26 cellular contexts compared by ENCODE assay signal in genomic region chr12:132719141-132719953, GRCh38. TPM values are rescaled to one million over a fixed set of nuclear protein-coding genes. Genes with fewer than 3 reads are reported as not detected.
A peak's percentile ranks its signal among the peaks of the same experiment; 100 is the strongest.
DNase-seq lines count a peak whose midpoint lies in the region; ATAC-seq, FAIRE-seq and TF ChIP-seq lines count a peak whose summit lies in the region.
"Had no signal": no experiment of that assay in that cellular context is flagged by ENCODE, and none has a peak within 500 bp of the region (broad histone marks: within the 10 kb centered on the region; RNA-seq: fewer than 3 reads in every experiment).

No MANE protein-coding gene starts in this region.

- ATAC-seq in K562 (no peak), GM21825 (IDR thresholded peaks at IDR 0.05; ENCODE audit: unreplicated experiment) (no peak)
- ATAC-seq: effector memory CD8-positive, alpha-beta T cell; pancreas; right cardiac atrium; Right ventricle myocardium inferior had no signal

- no peak overlapping the region for H3K9ac ChIP-seq in K562 (ENCODE audit: insufficient read depth in 1 of 2, low read depth in 2 of 2, low read length in 2 of 2)
- H3K9ac ChIP-seq: BLaER1 treated with 17β-estradiol and CSF1 and Interleukin-3, amounts not matched to agents 10 nM and 100 nM had no signal

- peak overlapping the region; percentile 41 for H3K27ac Mint-ChIP-seq in activated naive CD4-positive, alpha-beta T cell treated with anti-CD3 and anti-CD28 coated beads, Interleukin-2, amount 50 U/mL, for 24 hours
- peak overlapping the region; percentile 50 for H3K27ac Mint-ChIP-seq in mesothelial cell of epicardium
- H3K27ac Mint-ChIP-seq: activated T-helper 1 cell treated with anti-CD3 and anti-CD28 coated beads, Interleukin-12 subunit alpha, Interleukin-12 subunit beta, Interleukin-2, Interleukin-4 antibody, amounts not matched to agents 30 ng/mL and 10 ng/mL and 1 ng/mL, durations not matched to agents 14 hours and 24 hours and 36 hours had no signal

- peaks cover 4% of the 10 kb centered on the region for H3K4me1 Mint-ChIP-seq in activated naive CD4-positive, alpha-beta T cell treated with anti-CD3 and anti-CD28 coated beads, Interleukin-2, amount 50 U/mL, for 24 hours
- no peaks in the 10 kb centered on the region for H3K4me1 Mint-ChIP-seq in mesothelial cell of epicardium

- no peak for TF ChIP-seq POLR2A in K562 (conservative IDR thresholded peaks at IDR 0.05)

- intact Hi-C loops in K562 (cut with micrococcal nuclease) = no loop called here

- 0 out of 2 replicates have a peak overlapping the region, but pooled peaks have one; percentile 37 for H3K27ac ChIP-seq in HEK293 (ENCODE audit: extremely low read depth, low read depth, low read length)
- no peak overlapping the region for H3K27ac ChIP-seq in K562 (ENCODE audit: extremely low read depth, low read depth, low read length)
- H3K27ac ChIP-seq: BLaER1 treated with 17β-estradiol and CSF1 and Interleukin-3, amounts not matched to agents 10 nM and 100 nM; pancreas had no signal

- CTCF ChIA-PET in HEK293 (lab: Yijun Ruan, JAX) = no interaction called here
- CTCF ChIA-PET in K562 (lab: Yijun Ruan, JAX; ENCODE audit: low intra/inter-chr PET ratio) = no interaction called here

- peaks cover 8% of the 10 kb centered on the region for H3K79me2 ChIP-seq in K562 (ENCODE audit: control insufficient read depth, insufficient read depth, low read length)

- H3K4me3 ChIP-seq in HEK293 (ENCODE audit: low read depth, low read length) (no peak overlapping the region), K562 (no peak overlapping the region)
- H3K4me3 ChIP-seq: BLaER1 treated with 17β-estradiol and CSF1 and Interleukin-3, amounts not matched to agents 10 nM and 100 nM; pancreas had no signal

- in situ Hi-C loops in K562 (cut with MboI) = no loop called here

- no peak for TF ChIP-seq RAD21 in K562 (CRISPR knock-in tag; conservative IDR thresholded peaks at IDR 0.05 in 1 of 2, IDR thresholded peaks at IDR 0.05 in 1 of 2)

- H3K9me3 Mint-ChIP-seq in activated naive CD4-positive, alpha-beta T cell treated with anti-CD3 and anti-CD28 coated beads, Interleukin-2, amount 50 U/mL, for 24 hours = no peaks in the 10 kb centered on the region
- no peaks in the 10 kb centered on the region for H3K9me3 Mint-ChIP-seq in mesothelial cell of epicardium
- H3K9me3 Mint-ChIP-seq: activated T-helper 1 cell treated with anti-CD3 and anti-CD28 coated beads, Interleukin-12 subunit alpha, Interleukin-12 subunit beta, Interleukin-2, Interleukin-4 antibody, amounts not matched to agents 30 ng/mL and 10 ng/mL and 1 ng/mL, durations not matched to agents 14 hours and 24 hours and 36 hours; effector memory CD8-positive, alpha-beta T cell; naive B cell had no signal

- no peak for FAIRE-seq in K562 (lab: Jason Lieb, UNC)
- FAIRE-seq: colon, pancreas had no signal

- TF ChIP-seq EP300 in K562 (IDR thresholded peaks at IDR 0.05; ENCODE audit: low read length) = no peak

- H3K27me3 Mint-ChIP-seq in activated naive CD4-positive, alpha-beta T cell treated with anti-CD3 and anti-CD28 coated beads, Interleukin-2, amount 50 U/mL, for 24 hours = no peaks in the 10 kb centered on the region
- H3K27me3 Mint-ChIP-seq in mesothelial cell of epicardium (ENCODE audit: low read depth) = no peaks in the 10 kb centered on the region
- H3K27me3 Mint-ChIP-seq: activated naive CD8-positive, alpha-beta T cell; effector memory CD8-positive, alpha-beta T cell; naive B cell had no signal

- H3K4me1 ChIP-seq in HEK293 (ENCODE audit: control insufficient read depth, insufficient read depth, low read length) (no peaks in the 10 kb centered on the region), K562 (replicated peaks in 1 of 2; ENCODE audit: control insufficient read depth in 2 of 2, insufficient read depth in 2 of 2, low read length in 2 of 2) (peaks cover 0 to 13% of the 10 kb centered on the region in 2 experiments; a peak in 3 of 5 replicates)
- H3K4me1 ChIP-seq: pancreas had no signal

- H3K36me3 ChIP-seq in HEK293 (ENCODE audit: control insufficient read depth in 2 of 2, insufficient read depth in 1 of 2, low read length in 2 of 2) (peaks cover 27 to 87% of the 10 kb centered on the region in 2 experiments; a peak in 2 of 3 replicates), K562 (ENCODE audit: control insufficient read depth, insufficient read depth, low read length) (peaks cover 86% of the 10 kb centered on the region; the same call in 2 of the 3 replicates)

- no peak overlapping the region for H3K4me3 Mint-ChIP-seq in activated naive CD4-positive, alpha-beta T cell treated with anti-CD3 and anti-CD28 coated beads, Interleukin-2, amount 50 U/mL, for 24 hours
- no peak overlapping the region for H3K4me3 Mint-ChIP-seq in mesothelial cell of epicardium
- H3K4me3 Mint-ChIP-seq: activated naive CD8-positive, alpha-beta T cell; activated T-helper 1 cell treated with anti-CD3 and anti-CD28 coated beads, Interleukin-12 subunit alpha, Interleukin-12 subunit beta, Interleukin-2, Interleukin-4 antibody, amounts not matched to agents 30 ng/mL and 10 ng/mL and 1 ng/mL, durations not matched to agents 14 hours and 24 hours and 36 hours; effector memory CD8-positive, alpha-beta T cell had no signal

- H3K36me3 Mint-ChIP-seq in activated naive CD4-positive, alpha-beta T cell treated with anti-CD3 and anti-CD28 coated beads, Interleukin-2, amount 50 U/mL, for 24 hours = peaks cover 15% of the 10 kb centered on the region
- H3K36me3 Mint-ChIP-seq in mesothelial cell of epicardium = peaks cover 28% of the 10 kb centered on the region
- H3K36me3 Mint-ChIP-seq: activated naive CD8-positive, alpha-beta T cell; naive B cell had no signal

- H3K9me1 ChIP-seq in K562 (ENCODE audit: control insufficient read depth, insufficient read depth, low read length) = peaks cover 5% of the 10 kb centered on the region

- no TSS peak for BruUV-seq in K562 (replicated peaks; lab: Mats Ljungman, UMichigan)

- H3K9me3 ChIP-seq in HEK293 (ENCODE audit: control insufficient read depth, insufficient read depth, low read depth, low read length) = no peaks in the 10 kb centered on the region
- no peaks in the 10 kb centered on the region for H3K9me3 ChIP-seq in K562 (replicated peaks; ENCODE audit: control insufficient read depth, insufficient read depth, low read depth, low read length)
- H3K9me3 ChIP-seq: BLaER1 treated with 17β-estradiol and CSF1 and Interleukin-3, amounts not matched to agents 10 nM and 100 nM; pancreas had no signal

- TF ChIP-seq CTCF in HEK293 (tag by site-specific recombination; IDR thresholded peaks at IDR 0.05) = no peak
- TF ChIP-seq CTCF in K562 (IDR thresholded peaks at IDR 0.05 in 2 of 3, conservative IDR thresholded peaks at IDR 0.05 in 1 of 3; ENCODE audit: insufficient read depth in 2 of 3, low read depth in 1 of 3, low read length in 3 of 3) = no peak
- no peak for TF ChIP-seq CTCF in mesothelial cell of epicardium (IDR thresholded peaks at IDR 0.05; ENCODE audit: unreplicated experiment)

- no peak for DNase-seq in activated naive CD4-positive, alpha-beta T cell treated with anti-CD3 and anti-CD28 coated beads, Interleukin-2, amount 50 U/mL, for 16 hours
- DNase-seq in K562 (ENCODE audit: extremely low read depth in 1 of 4, low spot score in 3 of 4) (no peak), mesothelial cell of epicardium (ENCODE audit: low spot score in 2 of 2, unreplicated experiment in 2 of 2) (no peak), DMS79 (lab: John Stamatoyannopoulos, UW) (no peak), globus pallidus (ENCODE audit: low spot score) (no peak)
- DNase-seq: ACHN; effector memory CD8-positive, alpha-beta T cell; GOT3; KG1; mesendoderm; MV-4-11; naive B cell; NCI-H1694; NCI-H2171 treated with DMSO at 0.1 percent for 48 hours; right cardiac atrium; substantia nigra; SW 1271 had no signal

- 96% methylated on average over 26 of the region's 31 CpGs for WGBS in K562 (ENCODE audit: insufficient coverage, low coverage, missing lambda C conversion rate)

- POLR2A ChIA-PET in HEK293 (lab: Yijun Ruan, JAX) = no interaction called here
- POLR2A ChIA-PET in K562 (lab: Yijun Ruan, JAX) = no interaction called here

- no peaks in the 10 kb centered on the region; the same call in 1 of the 2 replicates for H4K20me1 ChIP-seq in K562 (replicated peaks; ENCODE audit: control insufficient read depth, insufficient read depth, low read length)

- no peak overlapping the region for H3K4me2 ChIP-seq in K562 (ENCODE audit: insufficient read depth, low read length)
- H3K4me2 ChIP-seq: BLaER1 treated with 17β-estradiol and CSF1 and Interleukin-3, amounts not matched to agents 10 nM and 100 nM had no signal

- no peak overlapping the region for H2AFZ ChIP-seq in K562 (ENCODE audit: low read depth, low read length)

- H3K27me3 ChIP-seq in K562 (ENCODE audit: control insufficient read depth in 2 of 2, insufficient read depth in 2 of 2, low read length in 2 of 2) = no peaks in the 10 kb centered on the region
- H3K27me3 ChIP-seq: BLaER1 treated with 17β-estradiol and CSF1 and Interleukin-3, amounts not matched to agents 10 nM and 100 nM; pancreas had no signal

RNA-seq across cellular contexts. Expression of gene PGAM5, which starts 8.7 kb away (rescaled TPM):
- total RNA-seq in K562 (2011; cell fraction: chromatin; rRNA removed; ENCODE audit: low replicate concordance) = 33.1 and 58.6 TPM in 2 replicates
- 36.3 and 36.7 TPM in 2 replicates for total RNA-seq in K562 (2011; cell fraction: nucleolus; rRNA removed)
- 27.6 and 28.5 TPM in 2 replicates for total RNA-seq in K562 (2011; cell fraction: nucleoplasm; rRNA removed)
- total RNA-seq in K562 (2014; rRNA removed) (99.8 and 119 TPM in 2 replicates), K562 (2014; rRNA removed; fragmentation: Illumina TruSeq; extraction: Trizol) (56.8 and 69.5 TPM in 2 replicates), K562 (2015; rRNA removed; fragmentation: Illumina TruSeq; extraction: Trizol) (88.5 and 89.0 TPM in 2 replicates), K562 (2021) (121 and 125 TPM in 2 replicates), mesothelial cell of epicardium (23.5 to 26.6 TPM (median 24.5 TPM) in 3 replicates)
- polyA plus RNA-seq in K562 (2011; rRNA removed) (49.1 and 49.2 TPM in 2 replicates), K562 (2014; fragmentation: Illumina TruSeq; extraction: Trizol) (90.2 and 97.3 TPM in 2 replicates), K562 (2014; fragmentation: Nextera tagmentation; extraction: Ambion mirVana) (10 to 100 TPM in 1 of 2 experiments, 1 to 10 TPM in 1; 7.4 to 11.4 TPM), K562 (2014; rRNA removed) (60.7 and 78.9 TPM in 2 replicates)
- polyA plus RNA-seq in K562 (2011; cell fraction: cytosol; rRNA removed) = 56.7 and 135 TPM in 2 replicates
- polyA plus RNA-seq in K562 (2011; cell fraction: nucleus; rRNA removed) = 20.9 and 37.2 TPM in 2 replicates
- 39.2 and 77.3 TPM in 2 replicates for polyA plus RNA-seq in K562 (2012)
- polyA minus RNA-seq in K562 (2011; rRNA and poly(A)+ RNA removed) = 33.5 and 64.2 TPM in 2 replicates
- polyA minus RNA-seq in K562 (2011; cell fraction: cytosol; rRNA and poly(A)+ RNA removed) = 85.1 and 114 TPM in 2 replicates
- 17.0 and 19.7 TPM in 2 replicates for polyA minus RNA-seq in K562 (2011; cell fraction: nucleus; rRNA and poly(A)+ RNA removed)

RNA-seq across cellular contexts. Expression of gene PXMP2, which starts 32.0 kb away (rescaled TPM):
- total RNA-seq in K562 (2011; cell fraction: chromatin; rRNA removed; ENCODE audit: low replicate concordance) = 19.3 and 34.7 TPM in 2 replicates
- total RNA-seq in K562 (2011; cell fraction: nucleolus; rRNA removed) = 30.4 and 31.9 TPM in 2 replicates
- 32.8 and 57.0 TPM in 2 replicates for total RNA-seq in K562 (2011; cell fraction: nucleoplasm; rRNA removed)
- 66.1 and 70.9 TPM in 2 replicates for total RNA-seq in K562 (2014; rRNA removed)
- total RNA-seq in K562 (2014; rRNA removed; fragmentation: Illumina TruSeq; extraction: Trizol) = 34.8 and 37.8 TPM in 2 replicates
- total RNA-seq in K562 (2015; rRNA removed; fragmentation: Illumina TruSeq; extraction: Trizol) = 39.8 and 41.0 TPM in 2 replicates
- 46.1 and 49.6 TPM in 2 replicates for total RNA-seq in K562 (2021)
- polyA plus RNA-seq in K562 (2011; rRNA removed) = 37.7 and 44.7 TPM in 2 replicates
- polyA plus RNA-seq in K562 (2011; cell fraction: cytosol; rRNA removed) = 48.9 and 69.8 TPM in 2 replicates
- 30.7 and 38.7 TPM in 2 replicates for polyA plus RNA-seq in K562 (2011; cell fraction: nucleus; rRNA removed)
- polyA plus RNA-seq in K562 (2012) = 43.7 and 55.0 TPM in 2 replicates
- polyA plus RNA-seq in K562 (2014; fragmentation: Illumina TruSeq; extraction: Trizol) = 43.1 and 52.3 TPM in 2 replicates
- polyA plus RNA-seq in K562 (2014; fragmentation: Nextera tagmentation; extraction: Ambion mirVana) = 1 to 10 TPM; 3.0 to 6.8 TPM
- polyA plus RNA-seq in K562 (2014; rRNA removed) = 64.0 and 66.0 TPM in 2 replicates
- 14.0 and 19.0 TPM in 2 replicates for polyA minus RNA-seq in K562 (2011; rRNA and poly(A)+ RNA removed)
- 12.7 and 15.9 TPM in 2 replicates for polyA minus RNA-seq in K562 (2011; cell fraction: cytosol; rRNA and poly(A)+ RNA removed)
- polyA minus RNA-seq in K562 (2011; cell fraction: nucleus; rRNA and poly(A)+ RNA removed) = 7.6 and 10.8 TPM in 2 replicates
- total RNA-seq in mesothelial cell of epicardium = 23.6 to 25.2 TPM (median 25.0 TPM) in 3 replicates

RNA-seq across cellular contexts. Expression of gene POLE, which starts 32.2 kb away (rescaled TPM):
- 895 and 1,680 TPM in 2 replicates for total RNA-seq in K562 (2011; cell fraction: chromatin; rRNA removed; ENCODE audit: low replicate concordance)
- 685 and 695 TPM in 2 replicates for total RNA-seq in K562 (2011; cell fraction: nucleolus; rRNA removed)
- 707 and 745 TPM in 2 replicates for total RNA-seq in K562 (2011; cell fraction: nucleoplasm; rRNA removed)
- 83.6 and 86.3 TPM in 2 replicates for total RNA-seq in K562 (2014; rRNA removed)
- 36.3 and 39.1 TPM in 2 replicates for total RNA-seq in K562 (2014; rRNA removed; fragmentation: Illumina TruSeq; extraction: Trizol)
- 42.2 and 42.3 TPM in 2 replicates for total RNA-seq in K562 (2015; rRNA removed; fragmentation: Illumina TruSeq; extraction: Trizol)
- total RNA-seq in K562 (2021) = 130 and 154 TPM in 2 replicates
- 49.6 and 81.7 TPM in 2 replicates for polyA plus RNA-seq in K562 (2011; rRNA removed)
- 34.1 and 49.5 TPM in 2 replicates for polyA plus RNA-seq in K562 (2011; cell fraction: cytosol; rRNA removed)
- 471 and 640 TPM in 2 replicates for polyA plus RNA-seq in K562 (2011; cell fraction: nucleus; rRNA removed)
- 78.0 and 105 TPM in 2 replicates for polyA plus RNA-seq in K562 (2012)
- 64.2 and 65.6 TPM in 2 replicates for polyA plus RNA-seq in K562 (2014; fragmentation: Illumina TruSeq; extraction: Trizol)
- 1 to 10 TPM; 2.4 to 2.5 TPM for polyA plus RNA-seq in K562 (2014; fragmentation: Nextera tagmentation; extraction: Ambion mirVana)
- polyA plus RNA-seq in K562 (2014; rRNA removed) = 90.6 and 126 TPM in 2 replicates
- polyA minus RNA-seq in K562 (2011; rRNA and poly(A)+ RNA removed) = 94.9 and 115 TPM in 2 replicates
- 123 and 159 TPM in 2 replicates for polyA minus RNA-seq in K562 (2011; cell fraction: cytosol; rRNA and poly(A)+ RNA removed)
- polyA minus RNA-seq in K562 (2011; cell fraction: nucleus; rRNA and poly(A)+ RNA removed) = 317 and 354 TPM in 2 replicates
- total RNA-seq in mesothelial cell of epicardium = 114 to 124 TPM (median 122 TPM) in 3 replicates

RNA-seq across cellular contexts. Expression of gene ANKLE2, which starts 42.3 kb away (rescaled TPM):
- 353 and 486 TPM in 2 replicates for total RNA-seq in K562 (2011; cell fraction: chromatin; rRNA removed; ENCODE audit: low replicate concordance)
- 225 and 254 TPM in 2 replicates for total RNA-seq in K562 (2011; cell fraction: nucleolus; rRNA removed)
- total RNA-seq in K562 (2011; cell fraction: nucleoplasm; rRNA removed) = 264 and 271 TPM in 2 replicates
- total RNA-seq in K562 (2014; rRNA removed) = 33.6 and 42.3 TPM in 2 replicates
- 44.0 and 45.6 TPM in 2 replicates for total RNA-seq in K562 (2014; rRNA removed; fragmentation: Illumina TruSeq; extraction: Trizol)
- 49.5 and 50.4 TPM in 2 replicates for total RNA-seq in K562 (2015; rRNA removed; fragmentation: Illumina TruSeq; extraction: Trizol)
- 54.3 and 56.9 TPM in 2 replicates for total RNA-seq in K562 (2021)
- polyA plus RNA-seq in K562 (2011; rRNA removed) = 57.7 and 69.0 TPM in 2 replicates
- polyA plus RNA-seq in K562 (2011; cell fraction: cytosol; rRNA removed) = 41.4 and 48.0 TPM in 2 replicates
- polyA plus RNA-seq in K562 (2011; cell fraction: nucleus; rRNA removed) = 224 and 322 TPM in 2 replicates
- polyA plus RNA-seq in K562 (2012) = 39.1 and 44.5 TPM in 2 replicates
- polyA plus RNA-seq in K562 (2014; fragmentation: Illumina TruSeq; extraction: Trizol) = 43.6 and 46.3 TPM in 2 replicates
- 1 to 10 TPM; 3.2 TPM for polyA plus RNA-seq in K562 (2014; fragmentation: Nextera tagmentation; extraction: Ambion mirVana)
- 49.7 and 51.6 TPM in 2 replicates for polyA plus RNA-seq in K562 (2014; rRNA removed)
- 139 and 163 TPM in 2 replicates for polyA minus RNA-seq in K562 (2011; rRNA and poly(A)+ RNA removed)
- 46.5 and 72.4 TPM in 2 replicates for polyA minus RNA-seq in K562 (2011; cell fraction: cytosol; rRNA and poly(A)+ RNA removed)
- polyA minus RNA-seq in K562 (2011; cell fraction: nucleus; rRNA and poly(A)+ RNA removed) = 105 and 129 TPM in 2 replicates
- total RNA-seq in mesothelial cell of epicardium = 89.8 to 98.9 TPM (median 93.8 TPM) in 3 replicates
